In the genomic region with DNA sequence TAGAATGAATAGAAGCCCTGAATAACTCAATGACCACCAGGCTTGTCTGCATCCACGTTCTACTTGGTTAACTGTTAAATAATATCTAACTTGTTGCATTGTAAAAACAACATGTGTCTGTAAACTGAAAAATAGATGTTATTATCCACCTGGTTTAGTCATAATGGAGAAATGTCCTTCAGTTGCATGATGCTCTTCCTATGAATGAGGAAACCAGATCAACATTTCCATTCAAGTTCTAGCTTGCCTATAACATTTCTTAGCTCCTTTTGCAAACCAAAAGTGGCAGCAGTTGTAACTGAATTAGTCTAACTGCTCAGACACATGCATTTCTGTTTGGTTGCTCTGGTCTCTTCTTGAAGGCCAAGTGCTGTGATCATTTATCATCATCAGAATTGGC, we compare ENCODE assay signal across 29 cellular contexts.
A peak's percentile ranks its signal among the peaks of the same experiment; 100 is the strongest.
DNase-seq lines count a peak whose midpoint lies in the region; ATAC-seq, FAIRE-seq and TF ChIP-seq lines count a peak whose summit lies in the region.
"Had no signal": no experiment of that assay in that cellular context is flagged by ENCODE, and none has a peak within 500 bp of the region (broad histone marks: within the 10 kb centered on the region; RNA-seq: fewer than 3 reads in every experiment).

No MANE protein-coding gene starts in this region.

- no peak overlapping the region for H3K14ac ChIP-seq in mesenchymal stem cell (ENCODE audit: low read length in 2 of 2)

- no peak overlapping the region for H2BK120ac ChIP-seq in mesenchymal stem cell (ENCODE audit: low read depth, low read length)

- H2AK5ac ChIP-seq in mesenchymal stem cell (ENCODE audit: low read length, severe bottlenecking): peak overlapping the region; percentile 53

- H3K18ac ChIP-seq in mesenchymal stem cell (ENCODE audit: low read depth in 1 of 2, low read length in 2 of 2): peak overlapping the region; percentile 59 to 66

- no peak overlapping the region for H3K4me3 Mint-ChIP-seq in MCF 10A (ENCODE audit: unreplicated experiment)
- H3K4me3 Mint-ChIP-seq: CD4-positive, alpha-beta memory T cell had no signal

- H3K23ac ChIP-seq in mesenchymal stem cell (ENCODE audit: low read length in 2 of 2): no peak overlapping the region

- no peak overlapping the region for H3K27ac ChIP-seq in breast epithelium
- peak overlapping the region; percentile 5 for H3K27ac ChIP-seq in mesenchymal stem cell (ENCODE audit: low read length, poor library complexity, severe bottlenecking)
- H3K27ac ChIP-seq: 22Rv1; BLaER1 treated with 17β-estradiol and CSF1 and Interleukin-3, amounts not matched to agents 10 nM and 100 nM; Peyer's patch had no signal

- intact Hi-C loops in MCF 10A (cut with micrococcal nuclease): no loop called here
- intact Hi-C loops in breast epithelium (cut with DNase I; ENCODE audit: low total_unique reads): no loop called here

- TF ChIP-seq POLR2A in breast epithelium (IDR thresholded peaks at IDR 0.05): no peak

- H2BK12ac ChIP-seq in mesenchymal stem cell (ENCODE audit: low read length in 2 of 2): peak overlapping the region; percentile 56 to 84

- DNase-seq in MCF 10A (ENCODE audit: unreplicated experiment): no peak
- DNase-seq in breast epithelium (ENCODE audit: low spot score in 2 of 2): no peak
- peak; percentile 96 for DNase-seq in bronchial epithelial cell (ENCODE audit: low read depth)
- DNase-seq in mesenchymal stem cell: no peak
- no peak for DNase-seq in NCI-H2107 (lab: John Stamatoyannopoulos, UW)
- no peak for DNase-seq in stimulated activated CD4-positive, alpha-beta T cell treated with anti-CD3 and anti-CD28 coated beads, Interleukin-15, amount 100 ng/mL, for 24 hours
- DNase-seq: ACHN; Caco-2; CD4-positive, alpha-beta memory T cell; DMS 273 treated with DMSO at 0.1 percent for 48 hours; GDM1; KBM-7; NCI-H1105; NCI-H146; NCI-H2029 treated with DMSO at 0.1 percent for 48 hours; NCI-H2171; NCI-H345; NCI-H524; NCI-H774; NK-92 treated with Interleukin-12 subunit alpha and Interleukin-12 subunit beta, amount 100 ng/mL, for 24 hours; Peyer's patch; SW 1271 had no signal

- H2BK5ac ChIP-seq in mesenchymal stem cell (ENCODE audit: low read depth, low read length, poor library complexity, severe bottlenecking): no peak overlapping the region

- H4K8ac ChIP-seq in mesenchymal stem cell (ENCODE audit: low read length): no peak overlapping the region

- H3K27ac Mint-ChIP-seq in MCF 10A (ENCODE audit: low read depth, unreplicated experiment): peak overlapping the region; percentile 54
- H3K27ac Mint-ChIP-seq: CD4-positive, alpha-beta memory T cell had no signal

- H3K27me3 ChIP-seq in breast epithelium: peaks cover 0 to 4% of the 10 kb centered on the region in 2 donors
- H3K27me3 ChIP-seq in bronchial epithelial cell (ENCODE audit: control insufficient read depth, insufficient read depth, low read length): no peaks in the 10 kb centered on the region
- H3K27me3 ChIP-seq in mesenchymal stem cell (ENCODE audit: control insufficient read depth in 1 of 2, insufficient read depth in 1 of 2, low read length in 2 of 2): no peaks in the 10 kb centered on the region
- H3K27me3 ChIP-seq: BLaER1 treated with 17β-estradiol and CSF1 and Interleukin-3, amounts not matched to agents 10 nM and 100 nM; Peyer's patch had no signal

- no peak overlapping the region for H2AFZ ChIP-seq in mesenchymal stem cell (ENCODE audit: low read depth, low read length)

- TF ChIP-seq CTCF in MCF 10A (IDR thresholded peaks at IDR 0.05; ENCODE audit: unreplicated experiment) (no peak), breast epithelium (IDR thresholded peaks at IDR 0.05) (no peak), bronchial epithelial cell (IDR thresholded peaks at IDR 0.05; ENCODE audit: insufficient read depth, low read length, severe bottlenecking) (no peak)

- peak overlapping the region in 1 of 2 experiments; percentile 43 for H3K4ac ChIP-seq in mesenchymal stem cell (ENCODE audit: low read depth in 1 of 2, low read length in 2 of 2)

- H3K4me3 ChIP-seq in breast epithelium: no peak overlapping the region
- no peak overlapping the region for H3K4me3 ChIP-seq in bronchial epithelial cell (ENCODE audit: low read depth, low read length)
- H3K4me3 ChIP-seq in mesenchymal stem cell (ENCODE audit: insufficient read depth in 1 of 2, low read depth in 1 of 2, low read length in 2 of 2): peak overlapping the region in 1 of 2 experiments; percentile 6
- H3K4me3 ChIP-seq: BLaER1 treated with 17β-estradiol and CSF1 and Interleukin-3, amounts not matched to agents 10 nM and 100 nM; Peyer's patch had no signal

- no peaks in the 10 kb centered on the region for H3K9me3 Mint-ChIP-seq in MCF 10A (ENCODE audit: unreplicated experiment)
- H3K9me3 Mint-ChIP-seq: CD4-positive, alpha-beta memory T cell had no signal

- no peaks in the 10 kb centered on the region for H3K4me1 ChIP-seq in breast epithelium
- H3K4me1 ChIP-seq in mesenchymal stem cell (ENCODE audit: control insufficient read depth, insufficient read depth, low read depth, low read length): peaks cover 4% of the 10 kb centered on the region
- H3K4me1 ChIP-seq: Caco-2, Peyer's patch had no signal

- ATAC-seq in HG02973 (IDR thresholded peaks at IDR 0.05; ENCODE audit: unreplicated experiment) (no peak), HG02870 (IDR thresholded peaks at IDR 0.05; ENCODE audit: unreplicated experiment) (no peak)
- ATAC-seq: HepG2, Right ventricle myocardium inferior had no signal

- CTCF ChIA-PET in MCF 10A (lab: Yijun Ruan, JAX): interaction anchor here (1.5 to 5.7 kb wide), 2 partner anchors 21 to 164 kb away, joined by 4 to 42 read pairs; no protein-coding TSS in a partner anchor

- H4K91ac ChIP-seq in mesenchymal stem cell (ENCODE audit: low read length): no peak overlapping the region

- no peaks in the 10 kb centered on the region for H3K9me3 ChIP-seq in breast epithelium
- H3K9me3 ChIP-seq in mesenchymal stem cell (ENCODE audit: control insufficient read depth, low read length): no peaks in the 10 kb centered on the region
- H3K9me3 ChIP-seq: BLaER1 treated with 17β-estradiol and CSF1 and Interleukin-3, amounts not matched to agents 10 nM and 100 nM; Caco-2; Peyer's patch had no signal

- BruUV-seq in MCF 10A (replicated peaks; lab: Mats Ljungman, UMichigan): no TSS peak

- no peaks in the 10 kb centered on the region for H3K79me1 ChIP-seq in mesenchymal stem cell (replicated peaks; ENCODE audit: low read length, poor library complexity, severe bottlenecking)

- peak; percentile 13 for FAIRE-seq in bronchial epithelial cell (lab: Jason Lieb, UNC)
- FAIRE-seq: H54, HepG2 had no signal

- no peak overlapping the region for H3K4me2 ChIP-seq in mesenchymal stem cell (ENCODE audit: low read length, poor library complexity, severe bottlenecking)
- H3K4me2 ChIP-seq: BLaER1 treated with 17β-estradiol and CSF1 and Interleukin-3, amounts not matched to agents 10 nM and 100 nM had no signal

- H3K27me3 Mint-ChIP-seq in MCF 10A (ENCODE audit: insufficient read depth, unreplicated experiment): no peaks in the 10 kb centered on the region

- POLR2A ChIA-PET in MCF 10A (lab: Yijun Ruan, JAX): interaction anchor here (0.8 to 4.0 kb wide), 6 partner anchors 11 to 145 kb away, joined by 3 to 31 read pairs (median 4); no protein-coding TSS in a partner anchor

- H3K36me3 ChIP-seq in breast epithelium: no peaks in the 10 kb centered on the region
- no peaks in the 10 kb centered on the region for H3K36me3 ChIP-seq in bronchial epithelial cell (ENCODE audit: control insufficient read depth, insufficient read depth, low read length)
- no peaks in the 10 kb centered on the region for H3K36me3 ChIP-seq in mesenchymal stem cell (ENCODE audit: control insufficient read depth in 1 of 2, insufficient read depth in 2 of 2, low read depth in 1 of 2, low read length in 2 of 2)
- H3K36me3 ChIP-seq: BLaER1 treated with 17β-estradiol and CSF1 and Interleukin-3, amounts not matched to agents 10 nM and 100 nM; Peyer's patch had no signal

- WGBS in mesenchymal stem cell: no CpG with 5 or more reads among the region's 1 CpG

- H3K36me3 Mint-ChIP-seq in MCF 10A (ENCODE audit: insufficient read depth, unreplicated experiment): no peaks in the 10 kb centered on the region
- H3K36me3 Mint-ChIP-seq: CD4-positive, alpha-beta memory T cell had no signal

- peaks cover 17% of the 10 kb centered on the region for H3K4me1 Mint-ChIP-seq in MCF 10A (ENCODE audit: insufficient read depth, unreplicated experiment)

- no peak overlapping the region for H2BK15ac ChIP-seq in mesenchymal stem cell (ENCODE audit: low read depth, poor library complexity, severe bottlenecking)

- no peak overlapping the region for H3K9ac ChIP-seq in mesenchymal stem cell (ENCODE audit: low read length)
- H3K9ac ChIP-seq: BLaER1 treated with 17β-estradiol and CSF1 and Interleukin-3, amounts not matched to agents 10 nM and 100 nM had no signal
